ENCODE assay signal across 1 cellular context in the genomic region with DNA sequence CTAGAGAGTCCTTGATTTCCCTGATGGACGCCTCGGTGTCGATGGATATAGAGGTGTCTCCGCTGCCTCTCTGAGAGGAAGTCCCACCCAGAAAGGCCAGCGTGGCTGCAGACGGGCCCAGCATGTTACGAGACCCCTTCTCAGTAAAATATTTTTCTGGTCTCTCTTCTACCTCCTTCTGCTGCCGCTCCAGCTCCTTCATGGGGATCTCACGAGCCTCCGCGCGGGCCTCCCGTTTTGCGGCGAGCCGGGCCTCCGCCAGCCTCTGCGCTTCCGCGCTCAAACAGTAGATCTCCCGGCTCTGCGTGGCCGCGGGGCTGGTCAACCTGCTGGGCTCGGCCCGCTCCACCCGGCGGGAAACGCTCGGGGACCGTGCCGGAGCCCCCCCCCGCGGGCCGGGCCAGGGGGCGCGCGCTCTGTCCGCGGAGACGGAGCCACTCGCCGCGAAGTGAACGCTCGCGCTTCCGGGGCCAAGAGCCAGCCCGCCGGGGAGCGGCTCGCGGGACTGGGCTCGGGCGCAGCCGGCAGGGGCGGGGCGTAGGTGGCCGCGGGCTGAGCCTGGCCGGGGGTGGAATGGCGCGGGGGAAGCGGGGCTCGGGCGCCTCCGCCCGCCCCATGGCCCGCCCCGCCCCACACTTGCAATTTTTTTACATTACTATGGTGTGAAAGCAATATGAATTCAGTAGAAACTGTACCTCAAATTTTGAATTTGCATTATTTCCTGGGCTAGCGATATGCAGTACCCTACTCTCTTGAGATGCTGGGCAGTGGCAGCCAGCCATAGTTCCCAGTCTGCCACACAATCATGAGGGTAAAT.
A peak's percentile ranks its signal among the peaks of the same experiment; 100 is the strongest.
TF ChIP-seq lines count a peak whose summit lies in the region.

No MANE protein-coding gene starts in this region.

TF ChIP-seq in K562, 482 proteins besides CTCF, POLR2A, EP300 and RAD21 (continued from another document and continues in another):
- TF ChIP-seq, protein P1, sequence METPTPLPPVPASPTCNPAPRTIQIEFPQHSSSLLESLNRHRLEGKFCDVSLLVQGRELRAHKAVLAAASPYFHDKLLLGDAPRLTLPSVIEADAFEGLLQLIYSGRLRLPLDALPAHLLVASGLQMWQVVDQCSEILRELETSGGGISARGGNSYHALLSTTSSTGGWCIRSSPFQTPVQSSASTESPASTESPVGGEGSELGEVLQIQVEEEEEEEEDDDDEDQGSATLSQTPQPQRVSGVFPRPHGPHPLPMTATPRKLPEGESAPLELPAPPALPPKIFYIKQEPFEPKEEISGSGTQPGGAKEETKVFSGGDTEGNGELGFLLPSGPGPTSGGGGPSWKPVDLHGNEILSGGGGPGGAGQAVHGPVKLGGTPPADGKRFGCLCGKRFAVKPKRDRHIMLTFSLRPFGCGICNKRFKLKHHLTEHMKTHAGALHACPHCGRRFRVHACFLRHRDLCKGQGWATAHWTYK (CRISPR knock-in tag; IDR thresholded peaks at IDR 0.05): peak; percentile 70; the same call in 1 of the 2 replicates
- no peak for TF ChIP-seq KDM1A (IDR thresholded peaks at IDR 0.05)
- peak; percentile 53; the same call in 1 of the 2 replicates for TF ChIP-seq CTBP1 (IDR thresholded peaks at IDR 0.05; ENCODE audit: borderline replicate concordance)
- peak; percentile 69; the same call in 1 of the 2 replicates for TF ChIP-seq ZBTB7A (IDR thresholded peaks at IDR 0.05; ENCODE audit: borderline replicate concordance, control insufficient read depth, low read depth, low read length)
- no peak for TF ChIP-seq TAF7 (tag; IDR thresholded peaks at IDR 0.05)
- TF ChIP-seq, protein P2, sequence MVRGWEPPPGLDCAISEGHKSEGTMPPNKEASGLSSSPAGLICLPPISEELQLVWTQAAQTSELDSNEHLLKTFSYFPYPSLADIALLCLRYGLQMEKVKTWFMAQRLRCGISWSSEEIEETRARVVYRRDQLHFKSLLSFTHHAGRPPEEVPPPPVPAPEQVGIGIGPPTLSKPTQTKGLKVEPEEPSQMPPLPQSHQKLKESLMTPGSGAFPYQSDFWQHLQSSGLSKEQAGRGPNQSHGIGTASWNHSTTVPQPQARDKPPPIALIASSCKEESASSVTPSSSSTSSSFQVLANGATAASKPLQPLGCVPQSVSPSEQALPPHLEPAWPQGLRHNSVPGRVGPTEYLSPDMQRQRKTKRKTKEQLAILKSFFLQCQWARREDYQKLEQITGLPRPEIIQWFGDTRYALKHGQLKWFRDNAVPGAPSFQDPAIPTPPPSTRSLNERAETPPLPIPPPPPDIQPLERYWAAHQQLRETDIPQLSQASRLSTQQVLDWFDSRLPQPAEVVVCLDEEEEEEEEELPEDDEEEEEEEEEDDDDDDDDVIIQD (CRISPR knock-in tag; IDR thresholded peaks at IDR 0.05): peak; percentile 82; the same call in 1 of the 2 replicates
- no peak for TF ChIP-seq HNRNPUL1 (IDR thresholded peaks at IDR 0.05; ENCODE audit: low read length)
- TF ChIP-seq ZC3H11A (IDR thresholded peaks at IDR 0.05; ENCODE audit: low read depth, low read length): no peak
- no peak for TF ChIP-seq SLC30A9 (CRISPR knock-in tag; IDR thresholded peaks at IDR 0.05)
- TF ChIP-seq, protein P3, sequence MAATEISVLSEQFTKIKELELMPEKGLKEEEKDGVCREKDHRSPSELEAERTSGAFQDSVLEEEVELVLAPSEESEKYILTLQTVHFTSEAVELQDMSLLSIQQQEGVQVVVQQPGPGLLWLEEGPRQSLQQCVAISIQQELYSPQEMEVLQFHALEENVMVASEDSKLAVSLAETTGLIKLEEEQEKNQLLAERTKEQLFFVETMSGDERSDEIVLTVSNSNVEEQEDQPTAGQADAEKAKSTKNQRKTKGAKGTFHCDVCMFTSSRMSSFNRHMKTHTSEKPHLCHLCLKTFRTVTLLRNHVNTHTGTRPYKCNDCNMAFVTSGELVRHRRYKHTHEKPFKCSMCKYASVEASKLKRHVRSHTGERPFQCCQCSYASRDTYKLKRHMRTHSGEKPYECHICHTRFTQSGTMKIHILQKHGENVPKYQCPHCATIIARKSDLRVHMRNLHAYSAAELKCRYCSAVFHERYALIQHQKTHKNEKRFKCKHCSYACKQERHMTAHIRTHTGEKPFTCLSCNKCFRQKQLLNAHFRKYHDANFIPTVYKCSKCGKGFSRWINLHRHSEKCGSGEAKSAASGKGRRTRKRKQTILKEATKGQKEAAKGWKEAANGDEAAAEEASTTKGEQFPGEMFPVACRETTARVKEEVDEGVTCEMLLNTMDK (IDR thresholded peaks at IDR 0.05; ENCODE audit: borderline replicate concordance, insufficient read depth, low read depth, low read length, poor library complexity, severe bottlenecking): no peak
- TF ChIP-seq TSC22D4 (tag; IDR thresholded peaks at IDR 0.05): no peak
- no peak for TF ChIP-seq ZFPM2 (CRISPR knock-in tag; IDR thresholded peaks at IDR 0.05)
- TF ChIP-seq NFRKB (IDR thresholded peaks at IDR 0.05; ENCODE audit: low read depth): no peak; the same call in 1 of the 2 replicates
- no peak for TF ChIP-seq DNMT1 (IDR thresholded peaks at IDR 0.05)
- TF ChIP-seq, protein P4, sequence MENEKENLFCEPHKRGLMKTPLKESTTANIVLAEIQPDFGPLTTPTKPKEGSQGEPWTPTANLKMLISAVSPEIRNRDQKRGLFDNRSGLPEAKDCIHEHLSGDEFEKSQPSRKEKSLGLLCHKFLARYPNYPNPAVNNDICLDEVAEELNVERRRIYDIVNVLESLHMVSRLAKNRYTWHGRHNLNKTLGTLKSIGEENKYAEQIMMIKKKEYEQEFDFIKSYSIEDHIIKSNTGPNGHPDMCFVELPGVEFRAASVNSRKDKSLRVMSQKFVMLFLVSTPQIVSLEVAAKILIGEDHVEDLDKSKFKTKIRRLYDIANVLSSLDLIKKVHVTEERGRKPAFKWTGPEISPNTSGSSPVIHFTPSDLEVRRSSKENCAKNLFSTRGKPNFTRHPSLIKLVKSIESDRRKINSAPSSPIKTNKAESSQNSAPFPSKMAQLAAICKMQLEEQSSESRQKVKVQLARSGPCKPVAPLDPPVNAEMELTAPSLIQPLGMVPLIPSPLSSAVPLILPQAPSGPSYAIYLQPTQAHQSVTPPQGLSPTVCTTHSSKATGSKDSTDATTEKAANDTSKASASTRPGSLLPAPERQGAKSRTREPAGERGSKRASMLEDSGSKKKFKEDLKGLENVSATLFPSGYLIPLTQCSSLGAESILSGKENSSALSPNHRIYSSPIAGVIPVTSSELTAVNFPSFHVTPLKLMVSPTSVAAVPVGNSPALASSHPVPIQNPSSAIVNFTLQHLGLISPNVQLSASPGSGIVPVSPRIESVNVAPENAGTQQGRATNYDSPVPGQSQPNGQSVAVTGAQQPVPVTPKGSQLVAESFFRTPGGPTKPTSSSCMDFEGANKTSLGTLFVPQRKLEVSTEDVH (IDR thresholded peaks at IDR 0.05; ENCODE audit: low read depth, partially characterized antibody): no peak
- peak; percentile 93; the same call in 1 of the 2 replicates for TF ChIP-seq TGIF2 (CRISPR knock-in tag; IDR thresholded peaks at IDR 0.05)
- no peak for TF ChIP-seq ZNF253 (CRISPR knock-in tag; conservative IDR thresholded peaks at IDR 0.05)
- TF ChIP-seq PHF8 (IDR thresholded peaks at IDR 0.05; ENCODE audit: borderline replicate concordance, low read length): peak; percentile 88
- peak; percentile 54 for TF ChIP-seq RBM25 (IDR thresholded peaks at IDR 0.05; ENCODE audit: low read depth, low read length, severe bottlenecking)
- peak; percentile 95 for TF ChIP-seq RBFOX2 (IDR thresholded peaks at IDR 0.05; ENCODE audit: low read depth, low read length)
- peak; percentile 70 for TF ChIP-seq GABPA (tag; conservative IDR thresholded peaks at IDR 0.05; ENCODE audit: low read depth)
- no peak for TF ChIP-seq NR2C1 (IDR thresholded peaks at IDR 0.05)
- no peak for TF ChIP-seq NR2C1 (tag; IDR thresholded peaks at IDR 0.05)
- TF ChIP-seq, protein P5, sequence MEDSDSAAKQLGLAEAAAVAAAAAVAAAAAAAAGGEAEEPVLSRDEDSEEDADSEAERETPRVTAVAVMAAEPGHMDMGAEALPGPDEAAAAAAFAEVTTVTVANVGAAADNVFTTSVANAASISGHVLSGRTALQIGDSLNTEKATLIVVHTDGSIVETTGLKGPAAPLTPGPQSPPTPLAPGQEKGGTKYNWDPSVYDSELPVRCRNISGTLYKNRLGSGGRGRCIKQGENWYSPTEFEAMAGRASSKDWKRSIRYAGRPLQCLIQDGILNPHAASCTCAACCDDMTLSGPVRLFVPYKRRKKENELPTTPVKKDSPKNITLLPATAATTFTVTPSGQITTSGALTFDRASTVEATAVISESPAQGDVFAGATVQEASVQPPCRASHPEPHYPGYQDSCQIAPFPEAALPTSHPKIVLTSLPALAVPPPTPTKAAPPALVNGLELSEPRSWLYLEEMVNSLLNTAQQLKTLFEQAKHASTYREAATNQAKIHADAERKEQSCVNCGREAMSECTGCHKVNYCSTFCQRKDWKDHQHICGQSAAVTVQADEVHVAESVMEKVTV (CRISPR knock-in tag; IDR thresholded peaks at IDR 0.05): no peak
- TF ChIP-seq MEIS2 (IDR thresholded peaks at IDR 0.05; ENCODE audit: partially characterized antibody): no peak
- TF ChIP-seq PCBP1 (IDR thresholded peaks at IDR 0.05; ENCODE audit: low read depth, low read length, poor library complexity, severe bottlenecking): peak; percentile 74
- no peak for TF ChIP-seq COPS2 (conservative IDR thresholded peaks at IDR 0.05)
- peak; percentile 46 for TF ChIP-seq TBP (optimal IDR thresholded peaks at IDR 0.05; ENCODE audit: low read depth, low read length)
- TF ChIP-seq, protein P6, sequence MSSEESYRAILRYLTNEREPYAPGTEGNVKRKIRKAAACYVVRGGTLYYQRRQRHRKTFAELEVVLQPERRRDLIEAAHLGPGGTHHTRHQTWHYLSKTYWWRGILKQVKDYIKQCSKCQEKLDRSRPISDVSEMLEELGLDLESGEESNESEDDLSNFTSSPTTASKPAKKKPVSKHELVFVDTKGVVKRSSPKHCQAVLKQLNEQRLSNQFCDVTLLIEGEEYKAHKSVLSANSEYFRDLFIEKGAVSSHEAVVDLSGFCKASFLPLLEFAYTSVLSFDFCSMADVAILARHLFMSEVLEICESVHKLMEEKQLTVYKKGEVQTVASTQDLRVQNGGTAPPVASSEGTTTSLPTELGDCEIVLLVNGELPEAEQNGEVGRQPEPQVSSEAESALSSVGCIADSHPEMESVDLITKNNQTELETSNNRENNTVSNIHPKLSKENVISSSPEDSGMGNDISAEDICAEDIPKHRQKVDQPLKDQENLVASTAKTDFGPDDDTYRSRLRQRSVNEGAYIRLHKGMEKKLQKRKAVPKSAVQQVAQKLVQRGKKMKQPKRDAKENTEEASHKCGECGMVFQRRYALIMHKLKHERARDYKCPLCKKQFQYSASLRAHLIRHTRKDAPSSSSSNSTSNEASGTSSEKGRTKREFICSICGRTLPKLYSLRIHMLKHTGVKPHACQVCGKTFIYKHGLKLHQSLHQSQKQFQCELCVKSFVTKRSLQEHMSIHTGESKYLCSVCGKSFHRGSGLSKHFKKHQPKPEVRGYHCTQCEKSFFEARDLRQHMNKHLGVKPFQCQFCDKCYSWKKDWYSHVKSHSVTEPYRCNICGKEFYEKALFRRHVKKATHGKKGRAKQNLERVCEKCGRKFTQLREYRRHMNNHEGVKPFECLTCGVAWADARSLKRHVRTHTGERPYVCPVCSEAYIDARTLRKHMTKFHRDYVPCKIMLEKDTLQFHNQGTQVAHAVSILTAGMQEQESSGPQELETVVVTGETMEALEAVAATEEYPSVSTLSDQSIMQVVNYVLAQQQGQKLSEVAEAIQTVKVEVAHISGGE (CRISPR knock-in tag; IDR thresholded peaks at IDR 0.05): 0 out of 6 replicates have a peak, but pooled peaks of 1 of the 3 experiments have one; percentile 19
- no peak for TF ChIP-seq ZNF584 (CRISPR knock-in tag; IDR thresholded peaks at IDR 0.05; ENCODE audit: low read depth)
- TF ChIP-seq, protein P7, sequence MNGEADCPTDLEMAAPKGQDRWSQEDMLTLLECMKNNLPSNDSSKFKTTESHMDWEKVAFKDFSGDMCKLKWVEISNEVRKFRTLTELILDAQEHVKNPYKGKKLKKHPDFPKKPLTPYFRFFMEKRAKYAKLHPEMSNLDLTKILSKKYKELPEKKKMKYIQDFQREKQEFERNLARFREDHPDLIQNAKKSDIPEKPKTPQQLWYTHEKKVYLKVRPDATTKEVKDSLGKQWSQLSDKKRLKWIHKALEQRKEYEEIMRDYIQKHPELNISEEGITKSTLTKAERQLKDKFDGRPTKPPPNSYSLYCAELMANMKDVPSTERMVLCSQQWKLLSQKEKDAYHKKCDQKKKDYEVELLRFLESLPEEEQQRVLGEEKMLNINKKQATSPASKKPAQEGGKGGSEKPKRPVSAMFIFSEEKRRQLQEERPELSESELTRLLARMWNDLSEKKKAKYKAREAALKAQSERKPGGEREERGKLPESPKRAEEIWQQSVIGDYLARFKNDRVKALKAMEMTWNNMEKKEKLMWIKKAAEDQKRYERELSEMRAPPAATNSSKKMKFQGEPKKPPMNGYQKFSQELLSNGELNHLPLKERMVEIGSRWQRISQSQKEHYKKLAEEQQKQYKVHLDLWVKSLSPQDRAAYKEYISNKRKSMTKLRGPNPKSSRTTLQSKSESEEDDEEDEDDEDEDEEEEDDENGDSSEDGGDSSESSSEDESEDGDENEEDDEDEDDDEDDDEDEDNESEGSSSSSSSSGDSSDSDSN (IDR thresholded peaks at IDR 0.05; ENCODE audit: borderline replicate concordance in 1 of 2, low read depth in 2 of 2, low read length in 2 of 2): peak; percentile 79 to 86; a peak in 3 of 4 replicates
- TF ChIP-seq SREBF1 (IDR thresholded peaks at IDR 0.05; ENCODE audit: borderline replicate concordance, low read depth, low read length): no peak
- TF ChIP-seq MYC (IDR thresholded peaks at IDR 0.05; ENCODE audit: low read depth, low read length): 0 out of 2 replicates have a peak, but pooled peaks have one; percentile 57
- TF ChIP-seq MYC (CRISPR knock-in tag; IDR thresholded peaks at IDR 0.05; ENCODE audit: borderline replicate concordance, low read depth): no peak
- TF ChIP-seq BRD4 (IDR thresholded peaks at IDR 0.05): peak; percentile 50; the same call in 1 of the 2 replicates
- TF ChIP-seq TCF3 (CRISPR knock-in tag; IDR thresholded peaks at IDR 0.05): 0 out of 2 replicates have a peak, but pooled peaks have one; percentile 30
- TF ChIP-seq, protein P8, sequence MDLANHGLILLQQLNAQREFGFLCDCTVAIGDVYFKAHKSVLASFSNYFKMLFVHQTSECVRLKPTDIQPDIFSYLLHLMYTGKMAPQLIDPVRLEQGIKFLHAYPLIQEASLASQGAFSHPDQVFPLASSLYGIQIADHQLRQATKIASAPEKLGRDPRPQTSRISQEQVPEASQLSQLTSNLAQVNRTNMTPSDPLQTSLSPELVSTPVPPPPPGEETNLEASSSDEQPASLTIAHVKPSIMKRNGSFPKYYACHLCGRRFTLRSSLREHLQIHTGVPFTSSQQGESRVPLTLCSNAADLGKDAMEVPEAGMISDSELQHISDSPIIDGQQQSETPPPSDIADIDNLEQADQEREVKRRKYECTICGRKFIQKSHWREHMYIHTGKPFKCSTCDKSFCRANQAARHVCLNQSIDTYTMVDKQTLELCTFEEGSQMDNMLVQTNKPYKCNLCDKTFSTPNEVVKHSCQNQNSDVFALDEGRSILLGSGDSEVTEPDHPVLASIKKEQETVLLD (IDR thresholded peaks at IDR 0.05): no peak
